ENCODE assay signal across 11 cellular contexts in the genomic region with DNA sequence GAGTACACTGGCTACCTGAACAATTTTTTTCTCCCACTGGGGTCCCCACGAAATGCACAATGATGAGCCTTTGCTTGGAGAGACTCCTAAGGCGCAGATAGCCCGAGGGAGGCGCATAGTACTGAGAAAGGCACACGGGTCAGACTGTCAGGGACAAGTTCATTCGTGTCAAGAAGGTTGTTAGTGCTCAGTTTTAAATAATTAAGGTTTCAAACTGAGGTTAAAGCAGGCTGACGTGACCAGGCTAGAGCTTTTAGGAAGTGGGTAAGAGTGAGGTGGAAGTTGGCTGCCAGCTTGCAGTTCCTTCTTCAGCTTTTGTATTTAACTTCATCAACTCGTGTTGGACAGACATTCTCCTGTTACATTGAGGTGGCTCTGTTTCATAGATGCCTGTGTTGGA. TPM values are rescaled to one million over a fixed set of nuclear protein-coding genes. Genes with fewer than 3 reads are reported as not detected.
DNase-seq lines count a peak whose midpoint lies in the region; ATAC-seq, FAIRE-seq and TF ChIP-seq lines count a peak whose summit lies in the region.
"Had no signal": no experiment of that assay in that cellular context is flagged by ENCODE, and none has a peak within 500 bp of the region (broad histone marks: within the 10 kb centered on the region; RNA-seq: fewer than 3 reads in every experiment).

No MANE protein-coding gene starts in this region.

- no peak overlapping the region for H3K9ac ChIP-seq in trophoblast cell (ENCODE audit: low read length)

- H4K12ac ChIP-seq in trophoblast cell (ENCODE audit: low read depth, low read length) = no peak overlapping the region

- H2AK5ac ChIP-seq in trophoblast cell (ENCODE audit: low read length) = no peak overlapping the region

- H3K36me3 ChIP-seq in trophoblast cell (ENCODE audit: control insufficient read depth in 1 of 2, insufficient read depth in 2 of 2, low read length in 2 of 2) (peaks cover 3 to 12% of the 10 kb centered on the region in 2 experiments), gastrocnemius medialis (peaks cover 0 to 7% of the 10 kb centered on the region in 2 donors), pancreas (peaks cover 0 to 8% (median 0%) of the 10 kb centered on the region in 3 donors)
- H3K36me3 ChIP-seq: prostate gland had no signal

- FAIRE-seq in pancreas (lab: Jason Lieb, UNC) = no peak
- FAIRE-seq: A204.1 had no signal

- DNase-seq in activated T-cell treated with anti-CD3 and anti-CD28 coated beads, Interleukin-2, amount 50 U/mL, for 24 hours = no peak
- DNase-seq in activated T-cell treated with anti-CD3 and anti-CD28 coated beads, Interleukin-2, amount 50 U/mL, for 1 hour = no peak
- DNase-seq in activated naive CD8-positive, alpha-beta T cell treated with anti-CD3 and anti-CD28 coated beads, Interleukin-2, amount 50 U/mL, for 24 hours = no peak
- DNase-seq in trophoblast cell (no peak), SHP77 (lab: John Stamatoyannopoulos, UW) (no peak), gastrocnemius medialis (no peak), pancreas (no peak)
- DNase-seq: NCI-H2029 had no signal

- H4K91ac ChIP-seq in trophoblast cell (ENCODE audit: low read depth, low read length) = no peak overlapping the region

- no peaks in the 10 kb centered on the region for H3K27me3 Mint-ChIP-seq in activated T-cell treated with anti-CD3 and anti-CD28 coated beads, Interleukin-2, amount 50 U/mL, for 24 hours
- no peaks in the 10 kb centered on the region for H3K27me3 Mint-ChIP-seq in activated naive CD8-positive, alpha-beta T cell treated with anti-CD3 and anti-CD28 coated beads, Interleukin-2, amount 50 U/mL, for 24 hours

- peak overlapping the region; percentile 78 for H3K27ac Mint-ChIP-seq in activated T-cell treated with anti-CD3 and anti-CD28 coated beads, Interleukin-2, amount 50 U/mL, for 24 hours
- peak overlapping the region; percentile 13 for H3K27ac Mint-ChIP-seq in activated naive CD8-positive, alpha-beta T cell treated with anti-CD3 and anti-CD28 coated beads, Interleukin-2, amount 50 U/mL, for 24 hours

- ATAC-seq in HG03469 (IDR thresholded peaks at IDR 0.05; ENCODE audit: unreplicated experiment) (peak; percentile 38), gastrocnemius medialis (no peak), pancreas (no peak)
- no peak for ATAC-seq in activated naive CD8-positive, alpha-beta T cell treated with anti-CD3 and anti-CD28 coated beads, Interleukin-2, amount 50 U/mL, for 24 hours

- no peak overlapping the region for H3K4me3 Mint-ChIP-seq in activated T-cell treated with anti-CD3 and anti-CD28 coated beads, Interleukin-2, amount 50 U/mL, for 24 hours
- H3K4me3 Mint-ChIP-seq in activated naive CD8-positive, alpha-beta T cell treated with anti-CD3 and anti-CD28 coated beads, Interleukin-2, amount 50 U/mL, for 24 hours = no peak overlapping the region

- H3K79me1 ChIP-seq in trophoblast cell (ENCODE audit: low read length) = no peaks in the 10 kb centered on the region

- no peak overlapping the region for H3K14ac ChIP-seq in trophoblast cell (ENCODE audit: low read length)

- in situ Hi-C loops in gastrocnemius medialis (cut with MboI; ENCODE audit: low sequenced_read_pairs in 4 of 4) = no loop called here

- intact Hi-C loops in gastrocnemius medialis (cut with DNase I; ENCODE audit: low total_unique reads) = no loop called here
- intact Hi-C loops in pancreas (cut with DNase I) = no loop called here

- whole genome bisulfite sequencing in trophoblast cell (ENCODE audit: extremely low coverage, insufficient coverage, insufficient read length) = no CpG with 5 or more reads among the region's 8 CpGs
- 79 to 91% methylated on average over 8 of the region's 8 CpGs for WGBS in pancreas, 2 donors

- H3K4me1 Mint-ChIP-seq in activated T-cell treated with anti-CD3 and anti-CD28 coated beads, Interleukin-2, amount 50 U/mL, for 24 hours (ENCODE audit: low read depth) = peaks cover 49% of the 10 kb centered on the region
- H3K4me1 Mint-ChIP-seq in activated naive CD8-positive, alpha-beta T cell treated with anti-CD3 and anti-CD28 coated beads, Interleukin-2, amount 50 U/mL, for 24 hours = peaks cover 33% of the 10 kb centered on the region

- H2AFZ ChIP-seq in trophoblast cell (ENCODE audit: insufficient read depth, low read length, poor library complexity) = no peak overlapping the region

- no peak overlapping the region for H3K23ac ChIP-seq in trophoblast cell (ENCODE audit: low read length)

- H3K27ac ChIP-seq in trophoblast cell (ENCODE audit: low read depth, low read length) (no peak overlapping the region), gastrocnemius medialis (no peak overlapping the region), pancreas (no peak overlapping the region)
- H3K27ac ChIP-seq: prostate gland had no signal

- no peak overlapping the region for H2BK120ac ChIP-seq in trophoblast cell (ENCODE audit: insufficient read depth, low read length, poor library complexity)

- H2BK12ac ChIP-seq in trophoblast cell (ENCODE audit: low read length) = no peak overlapping the region

- peaks cover 68% of the 10 kb centered on the region for H3K36me3 Mint-ChIP-seq in activated T-cell treated with anti-CD3 and anti-CD28 coated beads, Interleukin-2, amount 50 U/mL, for 24 hours (ENCODE audit: low read depth)
- H3K36me3 Mint-ChIP-seq in activated naive CD8-positive, alpha-beta T cell treated with anti-CD3 and anti-CD28 coated beads, Interleukin-2, amount 50 U/mL, for 24 hours (ENCODE audit: low read depth) = peaks cover 23% of the 10 kb centered on the region

- H2BK5ac ChIP-seq in trophoblast cell (ENCODE audit: low read depth, low read length, poor library complexity) = no peak overlapping the region

- H3K4ac ChIP-seq in trophoblast cell (ENCODE audit: low read depth, low read length) = peak overlapping the region; percentile 6

- no peaks in the 10 kb centered on the region for H3K9me3 Mint-ChIP-seq in activated T-cell treated with anti-CD3 and anti-CD28 coated beads, Interleukin-2, amount 50 U/mL, for 24 hours
- no peaks in the 10 kb centered on the region for H3K9me3 Mint-ChIP-seq in activated naive CD8-positive, alpha-beta T cell treated with anti-CD3 and anti-CD28 coated beads, Interleukin-2, amount 50 U/mL, for 24 hours

- H4K8ac ChIP-seq in trophoblast cell (ENCODE audit: low read depth, low read length) = no peak overlapping the region

- no peak overlapping the region for H3K4me2 ChIP-seq in trophoblast cell (ENCODE audit: low read length)

- no peaks in the 10 kb centered on the region for H3K79me2 ChIP-seq in trophoblast cell (ENCODE audit: control insufficient read depth, insufficient read depth, low read length, poor library complexity)

- TF ChIP-seq POLR2A in gastrocnemius medialis (IDR thresholded peaks at IDR 0.05) = no peak

- H3K9me3 ChIP-seq in trophoblast cell (ENCODE audit: insufficient read depth, low read depth, low read length) = no peaks in the 10 kb centered on the region
- H3K9me3 ChIP-seq in gastrocnemius medialis = no peaks in the 10 kb centered on the region
- no peaks in the 10 kb centered on the region for H3K9me3 ChIP-seq in pancreas
- H3K9me3 ChIP-seq: prostate gland had no signal

- H3K4me3 ChIP-seq in trophoblast cell (ENCODE audit: low read depth, low read length) (no peak overlapping the region), gastrocnemius medialis (no peak overlapping the region), pancreas (no peak overlapping the region)
- H3K4me3 ChIP-seq: prostate gland had no signal

- TF ChIP-seq CTCF in gastrocnemius medialis (IDR thresholded peaks at IDR 0.05 in 4 of 5, conservative IDR thresholded peaks at IDR 0.05 in 1 of 5) (no peak), pancreas (IDR thresholded peaks at IDR 0.05) (no peak)

- no peaks in the 10 kb centered on the region for H3K27me3 ChIP-seq in trophoblast cell (ENCODE audit: insufficient read depth, low read length)
- H3K27me3 ChIP-seq in gastrocnemius medialis = no peaks in the 10 kb centered on the region
- H3K27me3 ChIP-seq in pancreas = no peaks in the 10 kb centered on the region

- H3K4me1 ChIP-seq in trophoblast cell (ENCODE audit: control insufficient read depth in 1 of 2, insufficient read depth in 2 of 2, low read length in 2 of 2) (peaks cover 0 to 3% of the 10 kb centered on the region in 2 experiments), gastrocnemius medialis (peaks cover 11 to 16% of the 10 kb centered on the region in 2 donors), pancreas (no peaks in the 10 kb centered on the region)
- H3K4me1 ChIP-seq: prostate gland had no signal

- H3K18ac ChIP-seq in trophoblast cell (ENCODE audit: low read length) = no peak overlapping the region

RNA-seq across cellular contexts. Expression of a gene that starts 31.6 kb away (rescaled TPM):
- 28.0 and 29.0 TPM in 2 replicates for polyA plus RNA-seq in trophoblast cell (2013)
- total RNA-seq in gastrocnemius medialis = 10 to 100 TPM; 16.6 to 30.0 (median 28.1) TPM
- 10 to 100 TPM; 31.3 to 40.1 (median 33.7) TPM for total RNA-seq in pancreas
- 10 to 100 TPM; 14.6 to 32.4 TPM for polyA plus RNA-seq in pancreas
